In genomic region chr1:165912638-165913037, GRCh38 we compare ENCODE assay signal across 21 cellular contexts.
DNase-seq lines count a peak whose midpoint lies in the region; ATAC-seq and TF ChIP-seq lines count a peak whose summit lies in the region.
"Had no signal": no experiment of that assay in that cellular context is flagged by ENCODE, and none has a peak within 500 bp of the region (broad histone marks: within the 10 kb centered on the region; RNA-seq: fewer than 3 reads in every experiment).

No MANE protein-coding gene starts in this region.

- POLR2A ChIA-PET in WTC11 (lab: Charles Lee): no interaction called here
- POLR2A ChIA-PET in activated CD4-positive, alpha-beta T cell treated with anti-CD3 and anti-CD28 coated beads, Interleukin-2, amount 10 ng/mL, durations not matched to agents 7 days and 5 days (lab: Charles Lee): no interaction called here

- no peaks in the 10 kb centered on the region for H3K9me3 ChIP-seq in DND-41 (ENCODE audit: insufficient read depth, low read length, severe bottlenecking)
- H3K9me3 ChIP-seq in suprapubic skin: no peaks in the 10 kb centered on the region

- no peaks in the 10 kb centered on the region for H3K4me1 ChIP-seq in DND-41 (ENCODE audit: insufficient read depth, low read length)
- H3K4me1 ChIP-seq in suprapubic skin: peaks cover 38% of the 10 kb centered on the region

- H3K27ac Mint-ChIP-seq in WTC11: peak overlapping the region; percentile 14; the same call in 1 of the 2 replicates
- H3K27ac Mint-ChIP-seq in activated CD4-positive, alpha-beta T cell treated with anti-CD3 and anti-CD28 coated beads, Interleukin-2, amount 10 ng/mL, durations not matched to agents 7 days and 5 days: no peak overlapping the region
- H3K27ac Mint-ChIP-seq: CD4-positive, CD25-positive, alpha-beta regulatory T cell had no signal

- H3K36me3 Mint-ChIP-seq in WTC11: peaks cover 17% of the 10 kb centered on the region
- H3K36me3 Mint-ChIP-seq in activated CD4-positive, alpha-beta T cell treated with anti-CD3 and anti-CD28 coated beads, Interleukin-2, amount 10 ng/mL, durations not matched to agents 7 days and 5 days (ENCODE audit: low read depth): no peaks in the 10 kb centered on the region

- ATAC-seq in DND-41 (ENCODE audit: insufficient read depth, low read depth): no peak; the same call in 2 of the 3 replicates
- ATAC-seq in WTC11: no peak
- ATAC-seq in HG03460 (IDR thresholded peaks at IDR 0.05; ENCODE audit: unreplicated experiment): no peak
- no peak for ATAC-seq in GM21381 (IDR thresholded peaks at IDR 0.05; ENCODE audit: unreplicated experiment)
- ATAC-seq: SK-N-SH treated with all-trans-retinoic acid at 6 μM for 48 hours had no signal

- TF ChIP-seq POLR2A in suprapubic skin (IDR thresholded peaks at IDR 0.05): no peak

- H3K36me3 ChIP-seq in DND-41 (ENCODE audit: insufficient read depth, low read length): peaks cover 45% of the 10 kb centered on the region
- peaks cover 16% of the 10 kb centered on the region for H3K36me3 ChIP-seq in suprapubic skin

- H3K4me3 ChIP-seq in DND-41 (ENCODE audit: low read depth in 1 of 2, low read length in 2 of 2): no peak overlapping the region
- no peak overlapping the region for H3K4me3 ChIP-seq in suprapubic skin
- H3K4me3 ChIP-seq: PC-9 had no signal

- H2AFZ ChIP-seq in DND-41 (ENCODE audit: low read depth, low read length): no peak overlapping the region
- H2AFZ ChIP-seq: PC-9 had no signal

- peaks cover 8% of the 10 kb centered on the region; the same call in 1 of the 2 replicates for H4K20me1 ChIP-seq in DND-41 (ENCODE audit: insufficient read depth, low read length)

- H3K27me3 Mint-ChIP-seq in WTC11 (ENCODE audit: low read depth): no peaks in the 10 kb centered on the region
- H3K27me3 Mint-ChIP-seq in activated CD4-positive, alpha-beta T cell treated with anti-CD3 and anti-CD28 coated beads, Interleukin-2, amount 10 ng/mL, durations not matched to agents 7 days and 5 days: no peaks in the 10 kb centered on the region
- H3K27me3 Mint-ChIP-seq: CD4-positive, CD25-positive, alpha-beta regulatory T cell had no signal

- no peak overlapping the region for H3K9ac ChIP-seq in DND-41 (ENCODE audit: low read depth, low read length)

- CTCF ChIA-PET in WTC11 (lab: Charles Lee): interaction anchor here (0.7 to 1.3 kb wide), 4 partner anchors 12 to 311 kb away, joined by 3 to 4 read pairs (median 4); no protein-coding TSS in a partner anchor
- CTCF ChIA-PET in activated CD4-positive, alpha-beta T cell treated with anti-CD3 and anti-CD28 coated beads, Interleukin-2, amount 10 ng/mL, durations not matched to agents 7 days and 5 days (lab: Charles Lee): interaction anchor here (0.8 kb wide), 1 partner anchor 201 kb away, joined by 5 read pairs; no protein-coding TSS in a partner anchor

- H3K4me1 Mint-ChIP-seq in WTC11: peaks cover 3% of the 10 kb centered on the region
- peaks cover 3% of the 10 kb centered on the region for H3K4me1 Mint-ChIP-seq in activated CD4-positive, alpha-beta T cell treated with anti-CD3 and anti-CD28 coated beads, Interleukin-2, amount 10 ng/mL, durations not matched to agents 7 days and 5 days

- no peak overlapping the region for H3K4me2 ChIP-seq in DND-41 (ENCODE audit: insufficient read depth, low read length)
- H3K4me2 ChIP-seq: PC-9 had no signal

- H3K27me3 ChIP-seq in DND-41 (ENCODE audit: insufficient read depth, low read length, poor library complexity) (no peaks in the 10 kb centered on the region), suprapubic skin (no peaks in the 10 kb centered on the region)

- TF ChIP-seq CTCF in DND-41 (IDR thresholded peaks at IDR 0.05; ENCODE audit: borderline replicate concordance, extremely low read depth, low read length, poor library complexity, severe bottlenecking) (no peak), WTC11 (IDR thresholded peaks at IDR 0.05) (no peak), suprapubic skin (IDR thresholded peaks at IDR 0.05) (no peak)

- no peaks in the 10 kb centered on the region for H3K9me3 Mint-ChIP-seq in WTC11
- no peaks in the 10 kb centered on the region for H3K9me3 Mint-ChIP-seq in activated CD4-positive, alpha-beta T cell treated with anti-CD3 and anti-CD28 coated beads, Interleukin-2, amount 10 ng/mL, durations not matched to agents 7 days and 5 days
- H3K9me3 Mint-ChIP-seq: CD4-positive, CD25-positive, alpha-beta regulatory T cell had no signal

- no peak for TF ChIP-seq EP300 in suprapubic skin (IDR thresholded peaks at IDR 0.05)

- no peaks in the 10 kb centered on the region for H3K79me2 ChIP-seq in DND-41 (ENCODE audit: insufficient read depth, low read length)

- DNase-seq in DND-41: no peak
- peak; percentile 16 for DNase-seq in NAMALWA (ENCODE audit: low spot score)
- no peak for DNase-seq in WTC11 (ENCODE audit: low spot score)
- peak in 1 of 2 donors; percentile 59 for DNase-seq in suprapubic skin (ENCODE audit: low spot score in 2 of 2)
- no peak for DNase-seq in activated CD4-positive, alpha-beta T cell treated with anti-CD3 and anti-CD28 coated beads, Interleukin-2, amount 10 ng/mL, durations not matched to agents 7 days and 5 days
- DNase-seq: CD4-positive, CD25-positive, alpha-beta regulatory T cell; DMS79; Kasumi-1; MM.1S; NCI-H1092; NCI-H1436; NCI-H187 treated with DMSO at 0.1 percent for 48 hours; NCI-H2171; NCI-H345; NCI-H524; NCI-H774; PC-9; RPMI8226 had no signal

- H3K27ac ChIP-seq in DND-41 (ENCODE audit: low read length) (peak overlapping the region; percentile 26), suprapubic skin (peak overlapping the region; percentile 60)
- H3K27ac ChIP-seq: PC-9 had no signal

- WGBS in suprapubic skin: 82% methylated on average over 6 of the region's 6 CpGs

- no peak overlapping the region for H3K4me3 Mint-ChIP-seq in WTC11
- H3K4me3 Mint-ChIP-seq in activated CD4-positive, alpha-beta T cell treated with anti-CD3 and anti-CD28 coated beads, Interleukin-2, amount 10 ng/mL, durations not matched to agents 7 days and 5 days: no peak overlapping the region
- H3K4me3 Mint-ChIP-seq: CD4-positive, CD25-positive, alpha-beta regulatory T cell had no signal

TF ChIP-seq in WTC11, 78 proteins besides CTCF, POLR2A, EP300 and RAD21:
- TF ChIP-seq SP1 (CRISPR knock-in tag; conservative IDR thresholded peaks at IDR 0.05) (no peak), ERG (CRISPR knock-in tag; IDR thresholded peaks at IDR 0.05) (no peak), JUN (CRISPR knock-in tag; IDR thresholded peaks at IDR 0.05) (no peak), ZNF425 (CRISPR knock-in tag; conservative IDR thresholded peaks at IDR 0.05) (no peak), E2F1 (CRISPR knock-in tag; IDR thresholded peaks at IDR 0.05) (no peak), E2F5 (CRISPR knock-in tag; IDR thresholded peaks at IDR 0.05) (no peak)
